In the genomic region with DNA sequence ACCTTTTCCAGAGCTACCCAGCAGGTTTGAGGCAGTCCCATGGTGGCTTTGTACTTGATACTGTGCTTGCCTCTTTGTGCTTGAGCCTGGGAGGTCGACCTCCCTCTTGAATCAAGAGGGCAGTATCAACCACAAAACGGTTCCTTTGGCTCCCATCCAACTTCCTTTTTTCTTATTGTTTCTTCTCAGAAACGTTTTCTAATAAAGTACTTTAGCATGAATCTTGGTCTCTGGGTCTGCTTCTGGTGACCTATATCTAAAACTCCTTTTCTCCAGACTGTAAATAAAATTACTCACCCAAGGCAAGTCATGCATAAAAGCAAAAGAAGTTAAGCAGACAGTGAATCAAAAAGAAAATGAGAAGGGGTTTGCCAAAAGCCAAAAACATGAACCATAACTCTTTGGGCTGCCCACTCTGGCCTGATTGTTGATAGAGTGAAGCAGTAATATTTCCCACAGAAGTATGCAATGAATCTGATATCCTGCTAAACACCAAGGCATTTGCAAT, we compare ENCODE assay signal across 9 cellular contexts.
DNase-seq lines count a peak whose midpoint lies in the region; ATAC-seq, FAIRE-seq and TF ChIP-seq lines count a peak whose summit lies in the region.
"Had no signal": no experiment of that assay in that cellular context is flagged by ENCODE, and none has a peak within 500 bp of the region (broad histone marks: within the 10 kb centered on the region; RNA-seq: fewer than 3 reads in every experiment).

No MANE protein-coding gene starts in this region.

- no peak overlapping the region for H3K4me2 ChIP-seq in HepG2 (ENCODE audit: low read depth, low read length)

- no peak for TF ChIP-seq EP300 in HepG2 (IDR thresholded peaks at IDR 0.05; ENCODE audit: low read depth in 2 of 2, low read length in 2 of 2)
- TF ChIP-seq EP300 in HepG2 (CRISPR knock-in tag; IDR thresholded peaks at IDR 0.05; ENCODE audit: borderline replicate concordance): no peak

- no peak for TF ChIP-seq RAD21 in HepG2 (CRISPR knock-in tag; IDR thresholded peaks at IDR 0.05)

- H2AFZ ChIP-seq in ACC112 (ENCODE audit: low read length, unreplicated experiment): peak overlapping the region; percentile 45
- no peak overlapping the region for H2AFZ ChIP-seq in HepG2 (ENCODE audit: low read length)

- H3K9ac ChIP-seq in colonic mucosa (ENCODE audit: low read depth in 2 of 2, low read length in 2 of 2) (no peak overlapping the region), HepG2 (ENCODE audit: insufficient read depth, low read depth, low read length) (no peak overlapping the region)

- no peaks in the 10 kb centered on the region for H3K9me3 Mint-ChIP-seq in Caco-2 (ENCODE audit: unreplicated experiment)
- H3K9me3 Mint-ChIP-seq: neural crest cell had no signal

- POLR2A ChIA-PET in HepG2 (lab: Yijun Ruan, JAX): no interaction called here
- POLR2A ChIA-PET in Caco-2 (lab: Charles Lee): no interaction called here

- CTCF ChIA-PET in HepG2 (lab: Yijun Ruan, JAX; ENCODE audit: low intra/inter-chr PET ratio, low total read pairs): no interaction called here
- CTCF ChIA-PET in Caco-2 (lab: Charles Lee): no interaction called here

- H3K27me3 Mint-ChIP-seq in Caco-2 (ENCODE audit: insufficient read depth, unreplicated experiment): peaks cover 3% of the 10 kb centered on the region

- ATAC-seq in GM19372 (IDR thresholded peaks at IDR 0.05; ENCODE audit: low read depth, unreplicated experiment) (peak; percentile 62), HG03521 (IDR thresholded peaks at IDR 0.05; ENCODE audit: unreplicated experiment) (no peak), HepG2 (no peak)

- no peaks in the 10 kb centered on the region for H3K79me2 ChIP-seq in ACC112 (ENCODE audit: control insufficient read depth, insufficient read depth, low read length, unreplicated experiment)
- no peaks in the 10 kb centered on the region for H3K79me2 ChIP-seq in HepG2 (ENCODE audit: insufficient read depth, low read length)

- in situ Hi-C loops in KBM-7 (cut with MboI; ENCODE audit: low pct_unique_long_range_greater_than_20kb, low sequenced_read_pairs): no loop called here
- in situ Hi-C loops in HepG2 (cut with HindIII; ENCODE audit: extremely low pct_ligation_motif_present, low pct_unique_long_range_greater_than_20kb): no loop called here

- H3K4me1 Mint-ChIP-seq in Caco-2 (ENCODE audit: low read depth, unreplicated experiment): no peaks in the 10 kb centered on the region

- H3K27ac ChIP-seq in ACC112 (ENCODE audit: low read depth, low read length) (peak overlapping the region; percentile 60), colonic mucosa (no peak overlapping the region), HepG2 (ENCODE audit: extremely low read length, insufficient read depth, low read length) (no peak overlapping the region)

- no peak overlapping the region for H3K27ac Mint-ChIP-seq in Caco-2 (ENCODE audit: unreplicated experiment)

- intact Hi-C loops in colonic mucosa (cut with DNase I) (no loop called here), HepG2 (cut with micrococcal nuclease; ENCODE audit: unreplicated experiment) (no loop called here), Caco-2 (cut with micrococcal nuclease; ENCODE audit: unreplicated experiment) (no loop called here)

- no peak overlapping the region for H3K4me3 Mint-ChIP-seq in Caco-2 (ENCODE audit: unreplicated experiment)
- H3K4me3 Mint-ChIP-seq: neural crest cell had no signal

- BruUV-seq in HepG2 (replicated peaks; lab: Mats Ljungman, UMichigan): no TSS peak
- BruUV-seq in Caco-2 (replicated peaks; lab: Mats Ljungman, UMichigan): no TSS peak

- H3K9me3 ChIP-seq in colonic mucosa (no peaks in the 10 kb centered on the region), HepG2 (ENCODE audit: low read length) (peaks cover 7% of the 10 kb centered on the region; the same call in 1 of the 2 replicates), Caco-2 (no peaks in the 10 kb centered on the region)

- H3K36me3 ChIP-seq in ACC112 (ENCODE audit: insufficient read depth, low read length) (no peaks in the 10 kb centered on the region), colonic mucosa (no peaks in the 10 kb centered on the region), HepG2 (replicated peaks in 1 of 2; ENCODE audit: control insufficient read depth in 1 of 2, insufficient read depth in 2 of 2, low read length in 2 of 2) (no peaks in the 10 kb centered on the region), Caco-2 (ENCODE audit: control insufficient read depth, insufficient read depth, low read length) (no peaks in the 10 kb centered on the region)

- H3K36me3 Mint-ChIP-seq in Caco-2 (ENCODE audit: insufficient read depth, unreplicated experiment): no peaks in the 10 kb centered on the region

- 0% methylated on average over 3 of the region's 3 CpGs for WGBS in HepG2 (ENCODE audit: low lambda C conversion rate)

- TF ChIP-seq CTCF in colonic mucosa (IDR thresholded peaks at IDR 0.05) (no peak), HepG2 (CRISPR knock-in tag; IDR thresholded peaks at IDR 0.05) (no peak), Caco-2 (IDR thresholded peaks at IDR 0.05; ENCODE audit: insufficient read depth in 1 of 2, low read depth in 1 of 2, low read length in 1 of 2, severe bottlenecking in 1 of 2, unreplicated experiment in 1 of 2) (no peak)

- H4K20me1 ChIP-seq in HepG2 (ENCODE audit: insufficient read depth, low read length): no peaks in the 10 kb centered on the region

- no peak for TF ChIP-seq POLR2A in HepG2 (IDR thresholded peaks at IDR 0.05; ENCODE audit: insufficient read depth in 1 of 2, low read depth in 2 of 2, low read length in 2 of 2)

- peaks cover 23% of the 10 kb centered on the region for H3K4me1 ChIP-seq in ACC112 (ENCODE audit: control insufficient read depth, insufficient read depth, low read length, unreplicated experiment)
- no peaks in the 10 kb centered on the region for H3K4me1 ChIP-seq in colonic mucosa
- H3K4me1 ChIP-seq in HepG2 (ENCODE audit: insufficient read depth, low read length): peaks cover 5% of the 10 kb centered on the region; the same call in 1 of the 2 replicates
- H3K4me1 ChIP-seq in Caco-2: no peaks in the 10 kb centered on the region

- DNase-seq in KBM-7: peak; percentile 43
- peak; percentile 26 for DNase-seq in colonic mucosa
- no peak for DNase-seq in HepG2 (ENCODE audit: low spot score)
- no peak for DNase-seq in Caco-2
- no peak for DNase-seq in NCI-H446 (lab: John Stamatoyannopoulos, UW)

- H3K27me3 ChIP-seq in ACC112 (ENCODE audit: insufficient read depth, low read length) (no peaks in the 10 kb centered on the region), colonic mucosa (no peaks in the 10 kb centered on the region), HepG2 (ENCODE audit: control insufficient read depth in 1 of 2, insufficient read depth in 2 of 2, low read length in 2 of 2) (no peaks in the 10 kb centered on the region), Caco-2 (replicated peaks; ENCODE audit: control insufficient read depth, insufficient read depth, low read length) (no peaks in the 10 kb centered on the region)

- H3K4me3 ChIP-seq in ACC112 (ENCODE audit: low read depth, low read length) (no peak overlapping the region), colonic mucosa (no peak overlapping the region), HepG2 (replicated peaks in 1 of 3; ENCODE audit: insufficient read depth in 1 of 3, low read depth in 2 of 3, low read length in 3 of 3) (no peak overlapping the region), Caco-2 (ENCODE audit: low read depth, low read length) (no peak overlapping the region)

- no peak for FAIRE-seq in HepG2 (lab: Jason Lieb, UNC)

TF ChIP-seq in HepG2, 621 proteins besides CTCF, POLR2A, EP300 and RAD21:
- no peak for TF ChIP-seq ZSCAN21 (CRISPR knock-in tag; IDR thresholded peaks at IDR 0.05; ENCODE audit: borderline replicate concordance)
- no peak for TF ChIP-seq KAT8 (CRISPR knock-in tag; IDR thresholded peaks at IDR 0.05)
- no peak for TF ChIP-seq MEIS1 (CRISPR knock-in tag; IDR thresholded peaks at IDR 0.05; ENCODE audit: borderline replicate concordance)
- no peak for TF ChIP-seq ATF7 (IDR thresholded peaks at IDR 0.05)
- TF ChIP-seq ATF7 (CRISPR knock-in tag; IDR thresholded peaks at IDR 0.05): no peak
- TF ChIP-seq, protein P1, sequence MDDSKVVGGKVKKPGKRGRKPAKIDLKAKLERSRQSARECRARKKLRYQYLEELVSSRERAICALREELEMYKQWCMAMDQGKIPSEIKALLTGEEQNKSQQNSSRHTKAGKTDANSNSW (CRISPR knock-in tag; IDR thresholded peaks at IDR 0.05; ENCODE audit: borderline replicate concordance): no peak
- TF ChIP-seq ELF4 (CRISPR knock-in tag; IDR thresholded peaks at IDR 0.05; ENCODE audit: borderline replicate concordance): no peak
- TF ChIP-seq ZMYM4 (CRISPR knock-in tag; IDR thresholded peaks at IDR 0.05): no peak
- TF ChIP-seq, protein P2, sequence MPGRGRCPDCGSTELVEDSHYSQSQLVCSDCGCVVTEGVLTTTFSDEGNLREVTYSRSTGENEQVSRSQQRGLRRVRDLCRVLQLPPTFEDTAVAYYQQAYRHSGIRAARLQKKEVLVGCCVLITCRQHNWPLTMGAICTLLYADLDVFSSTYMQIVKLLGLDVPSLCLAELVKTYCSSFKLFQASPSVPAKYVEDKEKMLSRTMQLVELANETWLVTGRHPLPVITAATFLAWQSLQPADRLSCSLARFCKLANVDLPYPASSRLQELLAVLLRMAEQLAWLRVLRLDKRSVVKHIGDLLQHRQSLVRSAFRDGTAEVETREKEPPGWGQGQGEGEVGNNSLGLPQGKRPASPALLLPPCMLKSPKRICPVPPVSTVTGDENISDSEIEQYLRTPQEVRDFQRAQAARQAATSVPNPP (CRISPR knock-in tag; IDR thresholded peaks at IDR 0.05): no peak
- TF ChIP-seq TEAD2 (CRISPR knock-in tag; IDR thresholded peaks at IDR 0.05): no peak
- TF ChIP-seq BRCA1 (CRISPR knock-in tag; IDR thresholded peaks at IDR 0.05): no peak

Comparison
In these comparisons a context has a peak if more than half of its experiments do, and no peak if none do; other contexts are left out.
1. DNase-seq: peak in KBM-7 (single experiment) and colonic mucosa (single experiment); none in HepG2 (single experiment), Caco-2 (0 of 2) and NCI-H446 (0 of 2).